8 cellular contexts compared by ENCODE assay signal in the genomic region with DNA sequence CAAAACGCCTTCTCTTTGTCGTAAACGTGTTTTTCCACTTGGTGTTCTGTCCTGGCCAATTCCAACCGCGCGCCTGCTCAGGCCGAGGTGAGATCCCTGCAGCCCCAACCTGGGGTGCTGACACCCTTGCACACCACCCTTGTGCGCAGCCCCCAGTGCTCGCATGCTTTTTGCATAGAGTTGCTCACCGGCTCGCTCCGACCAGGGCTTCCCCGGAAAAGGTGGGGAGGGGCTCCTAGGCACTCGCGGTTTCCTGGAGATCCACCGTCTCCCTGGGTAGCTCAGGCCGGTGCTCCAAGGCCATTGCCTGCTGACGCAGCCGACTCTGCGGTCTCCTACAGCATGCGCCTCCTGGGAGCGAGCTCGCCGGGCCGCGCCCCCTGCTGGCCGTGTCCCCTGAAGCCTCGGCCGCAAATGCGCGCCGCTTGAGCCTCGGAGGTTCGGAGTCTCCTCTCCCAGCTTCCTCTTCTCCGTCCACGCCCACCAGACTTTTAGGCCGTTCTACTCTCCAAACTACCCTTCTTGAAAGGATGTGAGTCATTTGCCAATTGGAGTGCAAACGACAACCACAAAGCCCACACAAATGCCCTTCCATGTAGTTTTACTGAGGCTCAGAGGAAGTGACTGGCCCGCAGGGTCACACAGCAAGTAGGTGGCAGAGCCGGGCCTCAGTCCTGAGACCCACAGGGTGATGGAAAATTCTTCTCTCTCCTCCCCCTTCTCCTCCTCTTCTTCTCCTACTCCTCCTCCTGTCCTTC. TPM values are rescaled to one million over a fixed set of nuclear protein-coding genes. Genes with fewer than 3 reads are reported as not detected.
DNase-seq lines count a peak whose midpoint lies in the region; ATAC-seq and TF ChIP-seq lines count a peak whose summit lies in the region.

No MANE protein-coding gene starts in this region.

- POLR2A ChIA-PET in activated CD4-positive, alpha-beta T cell treated with anti-CD3 and anti-CD28 coated beads for 36 hours (lab: Charles Lee), result interaction anchor here (0.6 to 1.2 kb wide), 4 partner anchors 33 to 323 kb away, joined by 3 read pairs; no protein-coding TSS in a partner anchor

- H3K27ac ChIP-seq in colonic mucosa (peak overlapping the region; percentile 81), layer of hippocampus (ENCODE audit: low read depth, low read length) (peak overlapping the region; percentile 52)

- peak; percentile 83 for ATAC-seq in GM18870 (IDR thresholded peaks at IDR 0.05; ENCODE audit: unreplicated experiment)
- ATAC-seq in HG03135 (IDR thresholded peaks at IDR 0.05; ENCODE audit: unreplicated experiment), result peak; percentile 64
- ATAC-seq in activated CD4-positive, alpha-beta T cell treated with anti-CD3 and anti-CD28 coated beads for 36 hours, result peak; percentile 77

- peak overlapping the region; percentile 32 for H3K4me3 ChIP-seq in colonic mucosa

- H3K4me1 ChIP-seq in colonic mucosa, result peaks cover 5% of the 10 kb centered on the region

- H3K27me3 Mint-ChIP-seq in activated CD4-positive, alpha-beta T cell treated with anti-CD3 and anti-CD28 coated beads for 36 hours, result no peaks in the 10 kb centered on the region

- peaks cover 4% of the 10 kb centered on the region for H3K36me3 Mint-ChIP-seq in activated CD4-positive, alpha-beta T cell treated with anti-CD3 and anti-CD28 coated beads for 36 hours (ENCODE audit: low read depth)

- CTCF ChIA-PET in activated CD4-positive, alpha-beta T cell treated with anti-CD3 and anti-CD28 coated beads for 36 hours (lab: Charles Lee), result interaction anchor here (0.5 to 3.8 kb wide), 24 partner anchors 9 to 394 kb away, joined by 3 to 47 read pairs (median 4); a partner anchor contains a TSS

- H3K27ac Mint-ChIP-seq in activated CD4-positive, alpha-beta T cell treated with anti-CD3 and anti-CD28 coated beads for 36 hours, result peak overlapping the region; percentile 72

- TF ChIP-seq CTCF in AG09319 (IDR thresholded peaks at IDR 0.05; ENCODE audit: low read depth, low read length), result peak; percentile 94
- TF ChIP-seq CTCF in colonic mucosa (IDR thresholded peaks at IDR 0.05), result peak; percentile 91

- peak overlapping the region; percentile 65 for H3K4me3 Mint-ChIP-seq in activated CD4-positive, alpha-beta T cell treated with anti-CD3 and anti-CD28 coated beads for 36 hours

- DNase-seq in AG09319 (ENCODE audit: extremely low read depth, low read depth) (peak; percentile 91), NCI-H460 (ENCODE audit: extremely low read depth, low read depth) (peak; percentile 92), colonic mucosa (peak; percentile 94)
- DNase-seq in activated CD4-positive, alpha-beta T cell treated with anti-CD3 and anti-CD28 coated beads for 36 hours, result peak; percentile 95
- peak; percentile 78 to 91 (median 82) for DNase-seq in stimulated activated CD4-positive, alpha-beta T cell treated with anti-CD3 and anti-CD28 coated beads, Interleukin-1b, Interleukin-23, amount 100 ng/mL, for 24 hours (ENCODE audit: low read depth in 4 of 4, low spot score in 1 of 4)

- peak overlapping the region; percentile 68 to 75 for H3K9ac ChIP-seq in colonic mucosa (ENCODE audit: low read depth in 2 of 2, low read length in 2 of 2)

- peaks cover 4% of the 10 kb centered on the region for H3K9me3 Mint-ChIP-seq in activated CD4-positive, alpha-beta T cell treated with anti-CD3 and anti-CD28 coated beads for 36 hours (ENCODE audit: low read depth)

- H3K4me1 Mint-ChIP-seq in activated CD4-positive, alpha-beta T cell treated with anti-CD3 and anti-CD28 coated beads for 36 hours, result peaks cover 48% of the 10 kb centered on the region

- H3K27me3 ChIP-seq in colonic mucosa, result no peaks in the 10 kb centered on the region
- no peaks in the 10 kb centered on the region for H3K27me3 ChIP-seq in layer of hippocampus (ENCODE audit: control insufficient read depth, insufficient read depth, low read length)

- no peaks in the 10 kb centered on the region for H3K9me3 ChIP-seq in colonic mucosa

- H3K36me3 ChIP-seq in colonic mucosa, result no peaks in the 10 kb centered on the region

- intact Hi-C loops in activated CD4-positive, alpha-beta T cell treated with anti-CD3 and anti-CD28 coated beads for 36 hours (cut with DNase I, micrococcal nuclease), result loop anchor here (1.0 to 10.0 kb wide), 10 partner anchors 42 to 465 kb away; a partner anchor contains a TSS
- intact Hi-C loops in colonic mucosa (cut with DNase I), result no loop called here

RNA-seq across cellular contexts. Expression of a gene that starts 7.2 kb away (rescaled TPM):
- total RNA-seq in NCI-H460 (2014; rRNA removed; shearing (Covaris generic)), result 7.4 and 10.5 TPM in 2 replicates
- polyA plus RNA-seq in NCI-H460 (2014; cell fraction: nucleus; rRNA removed), result 8.3 and 8.8 TPM in 2 replicates
- 10 to 100 TPM; 27.8 to 36.6 TPM for total RNA-seq in activated CD4-positive, alpha-beta T cell treated with anti-CD3 and anti-CD28 coated beads for 36 hours
- total RNA-seq in colonic mucosa, result 10 to 100 TPM; 16.0 to 25.9 TPM

RNA-seq across cellular contexts. Expression of a gene that starts 28.9 kb away (rescaled TPM):
- not detected in 2 replicates for total RNA-seq in NCI-H460 (2014; rRNA removed; shearing (Covaris generic))
- not detected in 2 replicates for polyA plus RNA-seq in NCI-H460 (2014; cell fraction: nucleus; rRNA removed)
- under 1 TPM in 1 of 2 experiments, not detected in 1; 0.16 TPM for total RNA-seq in activated CD4-positive, alpha-beta T cell treated with anti-CD3 and anti-CD28 coated beads for 36 hours
- total RNA-seq in colonic mucosa, result 100 to 1,000 TPM in 1 of 2 donors, 10 to 100 TPM in 1; 46.2 to 120 TPM

RNA-seq across cellular contexts. Expression of a gene that starts 42.3 kb away (rescaled TPM):
- 206 and 212 TPM in 2 replicates for total RNA-seq in NCI-H460 (2014; rRNA removed; shearing (Covaris generic))
- polyA plus RNA-seq in NCI-H460 (2014; cell fraction: nucleus; rRNA removed), result 231 and 339 TPM in 2 replicates
- total RNA-seq in activated CD4-positive, alpha-beta T cell treated with anti-CD3 and anti-CD28 coated beads for 36 hours, result 100 to 1,000 TPM; 102 to 125 TPM
- 10 to 100 TPM; 42.2 to 62.0 TPM for total RNA-seq in colonic mucosa

RNA-seq across cellular contexts. Expression of a gene that starts 45.6 kb away (rescaled TPM):
- total RNA-seq in NCI-H460 (2014; rRNA removed; shearing (Covaris generic)), result not detected in 2 replicates
- polyA plus RNA-seq in NCI-H460 (2014; cell fraction: nucleus; rRNA removed), result not detected in 2 replicates
- not detected for total RNA-seq in activated CD4-positive, alpha-beta T cell treated with anti-CD3 and anti-CD28 coated beads for 36 hours
- total RNA-seq in colonic mucosa, result 1 to 10 TPM in 1 of 2 donors, under 1 TPM in 1; 0.72 to 1.8 TPM

RNA-seq across cellular contexts. Expression of a gene that starts 52.2 kb away (rescaled TPM):
- total RNA-seq in NCI-H460 (2014; rRNA removed; shearing (Covaris generic)), result 0.57 and 0.66 TPM in 2 replicates
- polyA plus RNA-seq in NCI-H460 (2014; cell fraction: nucleus; rRNA removed), result 0.33 and 2.1 TPM in 2 replicates
- total RNA-seq in activated CD4-positive, alpha-beta T cell treated with anti-CD3 and anti-CD28 coated beads for 36 hours, result under 1 TPM; 0.19 to 0.55 TPM
- total RNA-seq in colonic mucosa, result 1 to 10 TPM; 1.4 to 4.0 TPM

Comparison
In these comparisons a context has a peak if more than half of its experiments do, and no peak if none do; other contexts are left out.
1. Peak in every context shown above with its lines: DNase-seq, ATAC-seq, H3K4me3 ChIP-seq and H3K27ac ChIP-seq.
2. RNA of a gene that starts 28.9 kb away (total RNA-seq): 46.2 to 120 TPM in colonic mucosa; 0.16 TPM in activated CD4-positive, alpha-beta T cell treated with anti-CD3 and anti-CD28 coated beads for 36 hours and not detected in NCI-H460; every median in the first group is over 10 times any median in the second.